ENCODE assay signal across 16 cellular contexts in genomic region chr16:50614956-50615727, GRCh38.
A peak's percentile ranks its signal among the peaks of the same experiment; 100 is the strongest.
DNase-seq lines count a peak whose midpoint lies in the region; TF ChIP-seq lines count a peak whose summit lies in the region.
"Had no signal": no experiment of that assay in that cellular context is flagged by ENCODE, and none has a peak within 500 bp of the region (broad histone marks: within the 10 kb centered on the region; RNA-seq: fewer than 3 reads in every experiment).

No MANE protein-coding gene starts in this region.

- POLR2A ChIA-PET in GM10248 (lab: Yijun Ruan, JAX) = no interaction called here

- WGBS in esophagus muscularis mucosa = 61% methylated on average over 7 of the region's 7 CpGs

- no peak for TF ChIP-seq EP300 in esophagus muscularis mucosa (IDR thresholded peaks at IDR 0.05)

- H3K4me1 Mint-ChIP-seq in nephron (peaks cover 92% of the 10 kb centered on the region), immature natural killer cell (no peaks in the 10 kb centered on the region)
- H3K4me1 Mint-ChIP-seq: CD8-positive, alpha-beta memory T cell had no signal

- no peak overlapping the region for H3K27ac ChIP-seq in SJCRH30
- H3K27ac ChIP-seq in esophagus muscularis mucosa (replicated peaks in 1 of 4) = peak overlapping the region; percentile 85 to 92 (median 88)
- H3K27ac ChIP-seq in tibial artery = peak overlapping the region; percentile 75 to 82
- H3K27ac ChIP-seq: HL-60, PC-9 had no signal

- TF ChIP-seq CTCF in esophagus muscularis mucosa (IDR thresholded peaks at IDR 0.05) (no peak), nephron (IDR thresholded peaks at IDR 0.05; ENCODE audit: unreplicated experiment in 3 of 3) (no peak), tibial artery (IDR thresholded peaks at IDR 0.05) (no peak), GM10248 (IDR thresholded peaks at IDR 0.05; ENCODE audit: control extremely low read depth, extremely low read depth, low read depth, missing control alignments) (no peak)

- CTCF ChIA-PET in GM10248 (lab: Yijun Ruan, JAX) = interaction anchor here (1.6 to 3.1 kb wide), 4 partner anchors 9 to 590 kb away, joined by 3 to 14 read pairs (median 6); partner anchors contain the start of gene CNEP1R1

- peaks cover 14% of the 10 kb centered on the region for H3K4me1 ChIP-seq in SJCRH30
- peaks cover 50 to 95% (median 89%) of the 10 kb centered on the region in 4 donors for H3K4me1 ChIP-seq in esophagus muscularis mucosa
- H3K4me1 ChIP-seq in tibial artery = peaks cover 0 to 71% (median 43%) of the 10 kb centered on the region in 4 donors
- H3K4me1 ChIP-seq: BE2C had no signal

- intact Hi-C loops in esophagus muscularis mucosa (cut with DNase I) (no loop called here), tibial artery (cut with DNase I; ENCODE audit: low total_unique reads) (no loop called here)

- H3K36me3 ChIP-seq in SJCRH30 (no peaks in the 10 kb centered on the region), esophagus muscularis mucosa (peaks cover 0 to 4% (median 0%) of the 10 kb centered on the region in 4 donors), tibial artery (peaks cover under 1 to 8% (median 6%) of the 10 kb centered on the region in 3 donors)
- H3K36me3 ChIP-seq: BE2C had no signal

- H3K9me3 Mint-ChIP-seq in nephron (no peaks in the 10 kb centered on the region), immature natural killer cell (no peaks in the 10 kb centered on the region)
- H3K9me3 Mint-ChIP-seq: CD8-positive, alpha-beta memory T cell had no signal

- H3K9me3 ChIP-seq in SJCRH30 (replicated peaks) (no peaks in the 10 kb centered on the region), esophagus muscularis mucosa (no peaks in the 10 kb centered on the region), tibial artery (no peaks in the 10 kb centered on the region)
- H3K9me3 ChIP-seq: BE2C had no signal

- H3K27me3 ChIP-seq in SJCRH30 (peaks cover 16% of the 10 kb centered on the region; the same call in 1 of the 2 replicates), esophagus muscularis mucosa (no peaks in the 10 kb centered on the region), tibial artery (no peaks in the 10 kb centered on the region)
- H3K27me3 ChIP-seq: BE2C had no signal

- H3K4me3 Mint-ChIP-seq in nephron (peak overlapping the region in 2 of 3 experiments; percentile 55 to 59), immature natural killer cell (no peak overlapping the region)
- H3K4me3 Mint-ChIP-seq: CD8-positive, alpha-beta memory T cell had no signal

- H3K4me3 ChIP-seq in SJCRH30 (no peak overlapping the region), esophagus muscularis mucosa (no peak overlapping the region), tibial artery (no peak overlapping the region)
- H3K4me3 ChIP-seq: K562, PC-9 had no signal

- H3K27me3 Mint-ChIP-seq in nephron (ENCODE audit: low read depth) = no peaks in the 10 kb centered on the region
- peaks cover 1 to 4% (median 3%) of the 10 kb centered on the region in 3 donors for H3K27me3 Mint-ChIP-seq in immature natural killer cell (ENCODE audit: low read depth in 3 of 3)

- TF ChIP-seq POLR2A in esophagus muscularis mucosa (IDR thresholded peaks at IDR 0.05; ENCODE audit: low read depth) = no peak

- peak; percentile 54 to 71 for DNase-seq in SJCRH30
- no peak for DNase-seq in esophagus muscularis mucosa (ENCODE audit: extremely low spot score)
- DNase-seq in tibial artery = no peak
- DNase-seq in immature natural killer cell = no peak
- DNase-seq in GM10248 (ENCODE audit: extremely low spot score) = no peak
- no peak for DNase-seq in putamen (ENCODE audit: low spot score)
- DNase-seq: BE2C; CD8-positive, alpha-beta memory T cell; EL; NCI-H1048; NCI-H2107; NCI-H69; PC-9 had no signal

- peaks cover 13% of the 10 kb centered on the region for H3K36me3 Mint-ChIP-seq in nephron (ENCODE audit: low read depth)
- no peaks in the 10 kb centered on the region for H3K36me3 Mint-ChIP-seq in immature natural killer cell

- H3K27ac Mint-ChIP-seq in nephron (peak overlapping the region; percentile 82 to 97 (median 94)), immature natural killer cell (no peak overlapping the region)

Comparison
In these comparisons a context has a peak if more than half of its experiments do, and no peak if none do; other contexts are left out.
1. DNase-seq: peak in SJCRH30 (2 of 2); none in esophagus muscularis mucosa (single experiment), tibial artery (0 of 2), immature natural killer cell (0 of 3), GM10248 (single experiment) and putamen (single experiment).
2. H3K27ac Mint-ChIP-seq: peak in nephron (3 of 3); none in immature natural killer cell (0 of 6).
3. H3K4me3 Mint-ChIP-seq: peak in nephron (2 of 3); none in immature natural killer cell (0 of 5).